ENCODE assay signal across 1 cellular context in genomic region chr21:38454161-38454560, GRCh38.
TF ChIP-seq lines count a peak whose summit lies in the region.

No MANE protein-coding gene starts in this region.

TF ChIP-seq in WTC11, 78 proteins besides CTCF, POLR2A, EP300 and RAD21 (continued from another document):
- TF ChIP-seq ATF3 (CRISPR knock-in tag; conservative IDR thresholded peaks at IDR 0.05), result no peak
- no peak for TF ChIP-seq RORB (CRISPR knock-in tag; IDR thresholded peaks at IDR 0.05)
- TF ChIP-seq ZNF121 (CRISPR knock-in tag; IDR thresholded peaks at IDR 0.05), result no peak
- TF ChIP-seq NR1H2 (CRISPR knock-in tag; IDR thresholded peaks at IDR 0.05), result no peak
- TF ChIP-seq FOXP1 (CRISPR knock-in tag; IDR thresholded peaks at IDR 0.05; ENCODE audit: borderline replicate concordance), result no peak
- no peak for TF ChIP-seq CREM (CRISPR knock-in tag; IDR thresholded peaks at IDR 0.05)
- no peak for TF ChIP-seq E2F5 (CRISPR knock-in tag; IDR thresholded peaks at IDR 0.05)
- no peak for TF ChIP-seq FOXJ3 (CRISPR knock-in tag; IDR thresholded peaks at IDR 0.05; ENCODE audit: borderline replicate concordance)
- no peak for TF ChIP-seq PREB (CRISPR knock-in tag; IDR thresholded peaks at IDR 0.05; ENCODE audit: borderline replicate concordance)
- no peak for TF ChIP-seq GABPB1 (CRISPR knock-in tag; IDR thresholded peaks at IDR 0.05)
